In the genomic region with DNA sequence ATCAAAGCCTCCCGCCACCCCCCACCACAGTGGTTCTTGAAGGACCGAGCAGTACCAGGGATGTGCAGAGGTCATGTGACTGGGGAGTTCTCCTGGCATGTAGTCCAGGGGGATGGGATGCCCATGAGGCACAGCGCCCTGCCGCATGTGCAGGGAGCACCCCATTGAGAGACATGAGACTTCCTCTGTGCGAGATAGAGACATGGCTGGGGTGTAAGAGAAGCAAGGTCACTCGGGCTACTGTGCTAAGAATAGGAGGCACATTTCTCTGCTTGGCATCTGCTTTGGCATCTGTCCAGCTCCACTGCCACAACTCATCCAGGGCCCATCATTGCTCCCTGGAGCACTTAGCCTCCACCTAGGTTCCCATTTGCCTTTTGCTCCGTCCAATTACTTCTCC, we compare ENCODE assay signal across 20 cellular contexts. TPM values are rescaled to one million over a fixed set of nuclear protein-coding genes. Genes with fewer than 3 reads are reported as not detected.
A peak's percentile ranks its signal among the peaks of the same experiment; 100 is the strongest.
DNase-seq lines count a peak whose midpoint lies in the region; ATAC-seq and TF ChIP-seq lines count a peak whose summit lies in the region.
"Had no signal": no experiment of that assay in that cellular context is flagged by ENCODE, and none has a peak within 500 bp of the region (broad histone marks: within the 10 kb centered on the region; RNA-seq: fewer than 3 reads in every experiment).

No MANE protein-coding gene starts in this region.

- H3K36me3 Mint-ChIP-seq in CD4-positive, alpha-beta T cell (ENCODE audit: low read depth), result no peaks in the 10 kb centered on the region
- no peaks in the 10 kb centered on the region for H3K36me3 Mint-ChIP-seq in activated T-helper 2 cell treated with anti-CD3 and anti-CD28 coated beads, Interferon-gamma antibody, Interleukin-2, Interleukin-4, amounts not matched to agents 10 μg/mL and 5 μg/mL and 100 μg/mL, durations not matched to agents 14 hours and 24 hours and 36 hours (ENCODE audit: low read depth)
- H3K36me3 Mint-ChIP-seq: memory B cell had no signal

- H3K9me3 ChIP-seq in CD4-positive, alpha-beta T cell (ENCODE audit: control insufficient read depth, low read length), result no peaks in the 10 kb centered on the region
- H3K9me3 ChIP-seq: ovary had no signal

- CTCF ChIA-PET in CD4-positive, alpha-beta T cell (lab: Charles Lee), result no interaction called here

- peak overlapping the region; percentile 54 for H3K4me3 Mint-ChIP-seq in CD4-positive, alpha-beta T cell
- no peak overlapping the region for H3K4me3 Mint-ChIP-seq in activated T-helper 2 cell treated with anti-CD3 and anti-CD28 coated beads, Interferon-gamma antibody, Interleukin-2, Interleukin-4, amounts not matched to agents 10 μg/mL and 5 μg/mL and 100 μg/mL, durations not matched to agents 14 hours and 24 hours and 36 hours (ENCODE audit: low read depth)
- H3K4me3 Mint-ChIP-seq: HFFc6 had no signal

- intact Hi-C loops in CD4-positive, alpha-beta T cell (cut with DNase I, micrococcal nuclease), result loop anchor here in 1 of 2 experiments (2.0 kb wide), 1 partner anchor 31 kb away; a partner anchor contains a TSS
- intact Hi-C loops in activated T-helper 2 cell treated with anti-CD3 and anti-CD28 coated beads, Interferon-gamma antibody, Interleukin-2, Interleukin-4, amounts not matched to agents 10 μg/mL and 5 μg/mL and 100 μg/mL, durations not matched to agents 14 hours and 24 hours and 36 hours (cut with micrococcal nuclease), result no loop called here

- peaks cover 19% of the 10 kb centered on the region for H3K27me3 Mint-ChIP-seq in CD4-positive, alpha-beta T cell
- H3K27me3 Mint-ChIP-seq in activated T-helper 2 cell treated with anti-CD3 and anti-CD28 coated beads, Interferon-gamma antibody, Interleukin-2, Interleukin-4, amounts not matched to agents 10 μg/mL and 5 μg/mL and 100 μg/mL, durations not matched to agents 14 hours and 24 hours and 36 hours (ENCODE audit: low read depth), result peaks cover 15% of the 10 kb centered on the region

- no peak for ATAC-seq in CD4-positive, alpha-beta T cell (ENCODE audit: poor library complexity)
- no peak for ATAC-seq in GM18858 (IDR thresholded peaks at IDR 0.05; ENCODE audit: unreplicated experiment)
- ATAC-seq: activated CD4-positive, CD25-positive, alpha-beta regulatory T cell treated with anti-CD3 and anti-CD28 coated beads, Interleukin-2, amount 50 U/mL, for 24 hours; activated T-cell treated with anti-CD3 and anti-CD28 coated beads, Interleukin-2, amount 50 U/mL, for 4 hours had no signal

- no peak for TF ChIP-seq CTCF in 22Rv1 (IDR thresholded peaks at IDR 0.05)
- TF ChIP-seq CTCF in CD4-positive, alpha-beta T cell (IDR thresholded peaks at IDR 0.05), result no peak

- POLR2A ChIA-PET in CD4-positive, alpha-beta T cell (lab: Charles Lee), result interaction anchor here (0.6 kb wide), 1 partner anchor 1612 kb away, joined by 3 read pairs; no protein-coding TSS in a partner anchor

- peak overlapping the region; percentile 86 for H3K27ac ChIP-seq in 22Rv1
- no peak overlapping the region for H3K27ac ChIP-seq in CD4-positive, alpha-beta T cell (ENCODE audit: low read depth, low read length)
- H3K27ac ChIP-seq: KMS-11, ovary had no signal

- no peaks in the 10 kb centered on the region for H3K9me3 Mint-ChIP-seq in CD4-positive, alpha-beta T cell
- H3K9me3 Mint-ChIP-seq in activated T-helper 2 cell treated with anti-CD3 and anti-CD28 coated beads, Interferon-gamma antibody, Interleukin-2, Interleukin-4, amounts not matched to agents 10 μg/mL and 5 μg/mL and 100 μg/mL, durations not matched to agents 14 hours and 24 hours and 36 hours, result no peaks in the 10 kb centered on the region
- H3K9me3 Mint-ChIP-seq: activated T-cell treated with anti-CD3 and anti-CD28 coated beads, Interleukin-2, amount 50 U/mL, for 4 hours; HFFc6; memory B cell had no signal

- peaks cover 5% of the 10 kb centered on the region for H3K27me3 ChIP-seq in CD4-positive, alpha-beta T cell (ENCODE audit: control insufficient read depth, insufficient read depth, low read length)
- H3K27me3 ChIP-seq: ovary had no signal

- DNase-seq in CD4-positive, alpha-beta T cell, result no peak
- peak; percentile 62 for DNase-seq in RPMI8226
- peak; percentile 52 for DNase-seq in myocyte (ENCODE audit: low read depth)
- no peak for DNase-seq in activated T-helper 2 cell treated with anti-CD3 and anti-CD28 coated beads, Interferon-gamma antibody, Interleukin-2, Interleukin-4, amounts not matched to agents 10 μg/mL and 5 μg/mL and 100 μg/mL, durations not matched to agents 14 hours and 24 hours and 36 hours (ENCODE audit: low spot score)
- DNase-seq in NCI-H748 (lab: John Stamatoyannopoulos, UW; ENCODE audit: unreplicated experiment), result no peak
- DNase-seq: activated T-cell treated with anti-CD3 and anti-CD28 coated beads, Interleukin-2, amount 50 U/mL, for 4 hours; amniotic stem cell; HFFc6; NCI-H1436; ovary; T-helper 2 cell had no signal

- peaks cover 5% of the 10 kb centered on the region for H3K4me1 Mint-ChIP-seq in CD4-positive, alpha-beta T cell (ENCODE audit: low read depth)
- H3K4me1 Mint-ChIP-seq in activated T-helper 2 cell treated with anti-CD3 and anti-CD28 coated beads, Interferon-gamma antibody, Interleukin-2, Interleukin-4, amounts not matched to agents 10 μg/mL and 5 μg/mL and 100 μg/mL, durations not matched to agents 14 hours and 24 hours and 36 hours (ENCODE audit: low read depth), result peaks cover 9% of the 10 kb centered on the region

- no peak overlapping the region for H3K27ac Mint-ChIP-seq in CD4-positive, alpha-beta T cell
- no peak overlapping the region for H3K27ac Mint-ChIP-seq in activated T-helper 2 cell treated with anti-CD3 and anti-CD28 coated beads, Interferon-gamma antibody, Interleukin-2, Interleukin-4, amounts not matched to agents 10 μg/mL and 5 μg/mL and 100 μg/mL, durations not matched to agents 14 hours and 24 hours and 36 hours
- H3K27ac Mint-ChIP-seq: HFFc6, memory B cell had no signal

RNA-seq across cellular contexts. Expression of a gene that starts 2.4 kb away (rescaled TPM):
- total RNA-seq in CD4-positive, alpha-beta T cell, result not detected
- not detected in 2 replicates for total RNA-seq in myocyte
- not detected for polyA plus RNA-seq in myocyte (2012)
- 0.37 and 0.48 TPM in 2 replicates for total RNA-seq in activated T-helper 2 cell treated with anti-CD3 and anti-CD28 coated beads, Interferon-gamma antibody, Interleukin-2, Interleukin-4, amounts not matched to agents 10 μg/mL and 5 μg/mL and 100 μg/mL, durations not matched to agents 14 hours and 24 hours and 36 hours
- total RNA-seq: HFFc6, NCI-H460 had no signal
- polyA plus RNA-seq: BJ had no signal

RNA-seq across cellular contexts. Expression of a gene that starts 20.9 kb away (rescaled TPM):
- not detected for total RNA-seq in CD4-positive, alpha-beta T cell
- not detected in 2 replicates for total RNA-seq in myocyte
- not detected for polyA plus RNA-seq in myocyte (2012)
- total RNA-seq in activated T-helper 2 cell treated with anti-CD3 and anti-CD28 coated beads, Interferon-gamma antibody, Interleukin-2, Interleukin-4, amounts not matched to agents 10 μg/mL and 5 μg/mL and 100 μg/mL, durations not matched to agents 14 hours and 24 hours and 36 hours, result not detected in 2 replicates
- total RNA-seq: chondrocyte, endothelial cell of umbilical vein, HFFc6, NCI-H460 had no signal
- polyA plus RNA-seq: BJ, endothelial cell of umbilical vein, ovary had no signal

RNA-seq across cellular contexts. Expression of a gene that starts 31.9 kb away (rescaled TPM):
- total RNA-seq in CD4-positive, alpha-beta T cell, result 10 to 100 TPM; 11.0 to 11.1 TPM
- total RNA-seq in myocyte, result 8.5 and 9.5 TPM in 2 replicates
- 32.8 TPM for polyA plus RNA-seq in myocyte (2012)
- 49.3 and 54.8 TPM in 2 replicates for total RNA-seq in activated T-helper 2 cell treated with anti-CD3 and anti-CD28 coated beads, Interferon-gamma antibody, Interleukin-2, Interleukin-4, amounts not matched to agents 10 μg/mL and 5 μg/mL and 100 μg/mL, durations not matched to agents 14 hours and 24 hours and 36 hours

RNA-seq across cellular contexts. Expression of a gene that starts 54.2 kb away (rescaled TPM):
- 100 to 1,000 TPM; 114 to 118 TPM for total RNA-seq in CD4-positive, alpha-beta T cell
- 20.1 and 21.0 TPM in 2 replicates for total RNA-seq in myocyte
- polyA plus RNA-seq in myocyte (2012), result 34.7 TPM
- total RNA-seq in activated T-helper 2 cell treated with anti-CD3 and anti-CD28 coated beads, Interferon-gamma antibody, Interleukin-2, Interleukin-4, amounts not matched to agents 10 μg/mL and 5 μg/mL and 100 μg/mL, durations not matched to agents 14 hours and 24 hours and 36 hours, result 261 and 266 TPM in 2 replicates

Comparison
In these comparisons a context has a peak if more than half of its experiments do, and no peak if none do; other contexts are left out.
1. DNase-seq: peak in RPMI8226 (single experiment) and myocyte (single experiment); none in CD4-positive, alpha-beta T cell (0 of 10), activated T-helper 2 cell treated with anti-CD3 and anti-CD28 coated beads, Interferon-gamma antibody, Interleukin-2, Interleukin-4, amounts not matched to agents 10 μg/mL and 5 μg/mL and 100 μg/mL, durations not matched to agents 14 hours and 24 hours and 36 hours (single experiment) and NCI-H748 (single experiment).